In genomic region chr3:143241556-143241955, GRCh38 we compare ENCODE assay signal across 22 cellular contexts.
DNase-seq lines count a peak whose midpoint lies in the region; ATAC-seq, FAIRE-seq and TF ChIP-seq lines count a peak whose summit lies in the region.
"Had no signal": no experiment of that assay in that cellular context is flagged by ENCODE, and none has a peak within 500 bp of the region (broad histone marks: within the 10 kb centered on the region; RNA-seq: fewer than 3 reads in every experiment).

No MANE protein-coding gene starts in this region.

- 15 to 19% methylated on average over 3 of the region's 3 CpGs for WGBS in gastroesophageal sphincter (ENCODE audit: low coverage in 1 of 2), 2 donors
- WGBS in smooth muscle cell (ENCODE audit: low lambda C conversion rate) = 21% methylated on average over 3 of the region's 3 CpGs
- 78% methylated on average over 3 of the region's 3 CpGs for WGBS in hepatocyte (ENCODE audit: low lambda C conversion rate, missing lambda C conversion rate)

- ATAC-seq in gastroesophageal sphincter (peak; percentile 59), GM18517 (IDR thresholded peaks at IDR 0.05; ENCODE audit: unreplicated experiment) (no peak)
- ATAC-seq: CD8-positive, alpha-beta T cell; gastrocnemius medialis; upper lobe of right lung had no signal

- peak; percentile 81 for DNase-seq in BJ (ENCODE audit: low read depth)
- DNase-seq in astrocyte (ENCODE audit: low read depth) = peak; percentile 89
- DNase-seq in smooth muscle cell (lab: John Stamatoyannopoulos, UW; ENCODE audit: unreplicated experiment) = no peak
- DNase-seq in cerebellum (ENCODE audit: low spot score) = no peak
- DNase-seq in NCI-H510A treated with DMSO at 0.1 percent for 48 hours (lab: John Stamatoyannopoulos, UW) = no peak
- DNase-seq in hepatocyte (ENCODE audit: low spot score) = no peak
- DNase-seq: activated B cell treated with CpG ODN at 0.5 μM for 24 hours; activated CD4-positive, alpha-beta T cell treated with anti-CD3 and anti-CD28 coated beads, Interleukin-2, amount 50 U/mL, for 48 hours; activated CD8-positive, alpha-beta memory T cell treated with anti-CD3 and anti-CD28 coated beads, Interleukin-2, amount 50 U/mL, for 48 hours; activated naive CD8-positive, alpha-beta T cell treated with anti-CD3 and anti-CD28 coated beads, Interleukin-2, amount 10 ng/mL, durations not matched to agents 7 days and 5 days; CD8-positive, alpha-beta T cell; colonic mucosa; gastrocnemius medialis; NCI-H187 treated with DMSO at 0.1 percent for 48 hours; NCI-H748 treated with DMSO at 0.1 percent for 48 hours; ovary; T1000; upper lobe of right lung had no signal

- no peak overlapping the region for H3K9ac ChIP-seq in astrocyte (ENCODE audit: low read length)
- no peak overlapping the region for H3K9ac ChIP-seq in smooth muscle cell (ENCODE audit: low read depth)

- no peaks in the 10 kb centered on the region for H3K9me2 ChIP-seq in hepatocyte (replicated peaks; ENCODE audit: insufficient read depth)

- H3K4me2 ChIP-seq in astrocyte (ENCODE audit: low read length) (no peak overlapping the region), smooth muscle cell (peak overlapping the region; percentile 23), hepatocyte (no peak overlapping the region)

- FAIRE-seq in astrocyte (lab: Jason Lieb, UNC) = no peak
- FAIRE-seq: G401.6, keratinocyte had no signal

- POLR2A ChIA-PET in BJ (lab: Charles Lee) = no interaction called here

- no peak overlapping the region for H3K4me3 Mint-ChIP-seq in astrocyte (ENCODE audit: unreplicated experiment)
- H3K4me3 Mint-ChIP-seq: activated B cell treated with CpG ODN at 0.5 μM for 24 hours; activated naive CD8-positive, alpha-beta T cell treated with anti-CD3 and anti-CD28 coated beads, Interleukin-2, amount 10 ng/mL, durations not matched to agents 7 days and 5 days; CD8-positive, alpha-beta T cell had no signal

- H4K20me1 ChIP-seq in astrocyte (ENCODE audit: insufficient read depth, low read length) = no peaks in the 10 kb centered on the region
- H4K20me1 ChIP-seq in smooth muscle cell (ENCODE audit: low read depth) = no peaks in the 10 kb centered on the region
- no peaks in the 10 kb centered on the region for H4K20me1 ChIP-seq in hepatocyte (ENCODE audit: insufficient read depth, poor library complexity, severe bottlenecking)

- H3F3A ChIP-seq in smooth muscle cell (ENCODE audit: low read depth) = no peaks in the 10 kb centered on the region

- H3K27ac ChIP-seq in astrocyte (ENCODE audit: low read depth, low read length) (no peak overlapping the region), gastroesophageal sphincter (peak overlapping the region in 3 of 4 donors; percentile 55 to 72 (median 58)), smooth muscle cell (ENCODE audit: low read depth) (peak overlapping the region; percentile 80), hepatocyte (no peak overlapping the region)
- H3K27ac ChIP-seq: colonic mucosa, gastrocnemius medialis, ovary, upper lobe of right lung had no signal

- H3K4me3 ChIP-seq in BJ (ENCODE audit: low read depth, low read length) (no peak overlapping the region), astrocyte (ENCODE audit: insufficient read depth, low read depth, low read length) (no peak overlapping the region), gastroesophageal sphincter (no peak overlapping the region), smooth muscle cell (no peak overlapping the region), hepatocyte (no peak overlapping the region)
- H3K4me3 ChIP-seq: colonic mucosa, gastrocnemius medialis, ovary, upper lobe of right lung had no signal

- no peak for TF ChIP-seq EP300 in gastroesophageal sphincter (IDR thresholded peaks at IDR 0.05)

- peaks cover 19% of the 10 kb centered on the region for H3K4me1 ChIP-seq in astrocyte (ENCODE audit: insufficient read depth, low read length)
- peaks cover 0 to 20% (median 7%) of the 10 kb centered on the region in 3 donors for H3K4me1 ChIP-seq in gastroesophageal sphincter
- H3K4me1 ChIP-seq in smooth muscle cell (ENCODE audit: low read depth) = peaks cover 7% of the 10 kb centered on the region
- H3K4me1 ChIP-seq in hepatocyte (ENCODE audit: insufficient read depth) = peaks cover 2% of the 10 kb centered on the region
- H3K4me1 ChIP-seq: colonic mucosa, gastrocnemius medialis, upper lobe of right lung had no signal

- TF ChIP-seq POLR2A in gastroesophageal sphincter (IDR thresholded peaks at IDR 0.05) = no peak

- peaks cover 41% of the 10 kb centered on the region for H3K4me1 Mint-ChIP-seq in astrocyte (ENCODE audit: low read depth, unreplicated experiment)
- H3K4me1 Mint-ChIP-seq: activated naive CD8-positive, alpha-beta T cell treated with anti-CD3 and anti-CD28 coated beads, Interleukin-2, amount 10 ng/mL, durations not matched to agents 7 days and 5 days had no signal

- H3K79me2 ChIP-seq in astrocyte (ENCODE audit: insufficient read depth, low read length) (no peaks in the 10 kb centered on the region), smooth muscle cell (ENCODE audit: low read depth) (no peaks in the 10 kb centered on the region), hepatocyte (no peaks in the 10 kb centered on the region)

- peak overlapping the region; percentile 73 for H3K27ac Mint-ChIP-seq in astrocyte (ENCODE audit: unreplicated experiment)
- H3K27ac Mint-ChIP-seq: activated B cell treated with CpG ODN at 0.5 μM for 24 hours; activated naive CD8-positive, alpha-beta T cell treated with anti-CD3 and anti-CD28 coated beads, Interleukin-2, amount 10 ng/mL, durations not matched to agents 7 days and 5 days; CD8-positive, alpha-beta T cell had no signal

- no peaks in the 10 kb centered on the region for H3K36me3 ChIP-seq in BJ (ENCODE audit: control insufficient read depth, insufficient read depth, low read length)
- H3K36me3 ChIP-seq in astrocyte (ENCODE audit: insufficient read depth, low read length) = no peaks in the 10 kb centered on the region
- H3K36me3 ChIP-seq in gastroesophageal sphincter = no peaks in the 10 kb centered on the region
- no peaks in the 10 kb centered on the region for H3K36me3 ChIP-seq in smooth muscle cell (ENCODE audit: low read depth)
- H3K36me3 ChIP-seq in hepatocyte (replicated peaks; ENCODE audit: insufficient read depth, low read depth) = no peaks in the 10 kb centered on the region
- H3K36me3 ChIP-seq: colonic mucosa, gastrocnemius medialis, ovary, upper lobe of right lung had no signal

- no peaks in the 10 kb centered on the region for H3K27me3 ChIP-seq in BJ (ENCODE audit: control insufficient read depth, insufficient read depth, low read length)
- H3K27me3 ChIP-seq in astrocyte (ENCODE audit: insufficient read depth, low read length) = no peaks in the 10 kb centered on the region
- no peaks in the 10 kb centered on the region for H3K27me3 ChIP-seq in gastroesophageal sphincter
- H3K27me3 ChIP-seq in smooth muscle cell (ENCODE audit: low read depth) = no peaks in the 10 kb centered on the region
- H3K27me3 ChIP-seq in hepatocyte = no peaks in the 10 kb centered on the region
- H3K27me3 ChIP-seq: colonic mucosa, gastrocnemius medialis, ovary, upper lobe of right lung had no signal

- TF ChIP-seq CTCF in BJ (IDR thresholded peaks at IDR 0.05; ENCODE audit: insufficient read depth, low read depth, low read length) (no peak), astrocyte (IDR thresholded peaks at IDR 0.05; ENCODE audit: insufficient read depth, low read depth, low read length) (no peak), gastroesophageal sphincter (IDR thresholded peaks at IDR 0.05) (no peak), smooth muscle cell (IDR thresholded peaks at IDR 0.05; ENCODE audit: borderline replicate concordance, insufficient read depth, poor library complexity, severe bottlenecking) (no peak), hepatocyte (IDR thresholded peaks at IDR 0.05; ENCODE audit: poor library complexity) (no peak)

- H3K27me3 Mint-ChIP-seq in astrocyte (ENCODE audit: low read depth, unreplicated experiment) = no peaks in the 10 kb centered on the region
- H3K27me3 Mint-ChIP-seq: activated B cell treated with CpG ODN at 0.5 μM for 24 hours; activated naive CD8-positive, alpha-beta T cell treated with anti-CD3 and anti-CD28 coated beads, Interleukin-2, amount 10 ng/mL, durations not matched to agents 7 days and 5 days had no signal

- no peaks in the 10 kb centered on the region for H3K36me3 Mint-ChIP-seq in astrocyte (ENCODE audit: low read depth, unreplicated experiment)

- no peaks in the 10 kb centered on the region for H3K9me3 Mint-ChIP-seq in astrocyte (ENCODE audit: unreplicated experiment)
- H3K9me3 Mint-ChIP-seq: activated B cell treated with CpG ODN at 0.5 μM for 24 hours had no signal

- H2AFZ ChIP-seq in astrocyte (ENCODE audit: low read depth, low read length) (no peak overlapping the region), smooth muscle cell (ENCODE audit: low read depth) (no peak overlapping the region), hepatocyte (no peak overlapping the region)

- CTCF ChIA-PET in BJ (lab: Yijun Ruan, JAX) = interaction anchor here (1.0 to 1.1 kb wide), 2 partner anchors 11 to 120 kb away, joined by 3 read pairs; no protein-coding TSS in a partner anchor

- H3K9me3 ChIP-seq in astrocyte (ENCODE audit: insufficient read depth, low read depth, low read length) = no peaks in the 10 kb centered on the region
- no peaks in the 10 kb centered on the region for H3K9me3 ChIP-seq in gastroesophageal sphincter
- H3K9me3 ChIP-seq in smooth muscle cell (replicated peaks; ENCODE audit: low read depth) = no peaks in the 10 kb centered on the region
- no peaks in the 10 kb centered on the region for H3K9me3 ChIP-seq in hepatocyte (ENCODE audit: low read depth)
- H3K9me3 ChIP-seq: colonic mucosa, gastrocnemius medialis, ovary, upper lobe of right lung had no signal

Comparison
In these comparisons a context has a peak if more than half of its experiments do, and no peak if none do; other contexts are left out.
1. DNase-seq: peak in BJ (single experiment) and astrocyte (single experiment); none in smooth muscle cell (single experiment), cerebellum (single experiment), NCI-H510A treated with DMSO at 0.1 percent for 48 hours (single experiment) and hepatocyte (single experiment).
2. H3K27ac ChIP-seq: peak in gastroesophageal sphincter (3 of 4) and smooth muscle cell (single experiment); none in astrocyte (single experiment) and hepatocyte (single experiment).